Comparison of ENCODE assay signal across 27 cellular contexts in genomic region chr13:75656590-75656989, GRCh38. TPM values are rescaled to one million over a fixed set of nuclear protein-coding genes. Genes with fewer than 3 reads are reported as not detected.
DNase-seq lines count a peak whose midpoint lies in the region; ATAC-seq, FAIRE-seq and TF ChIP-seq lines count a peak whose summit lies in the region.
"Had no signal": no experiment of that assay in that cellular context is flagged by ENCODE, and none has a peak within 500 bp of the region (broad histone marks: within the 10 kb centered on the region; RNA-seq: fewer than 3 reads in every experiment).

No MANE protein-coding gene starts in this region.

- H3K4me1 ChIP-seq in osteoblast (ENCODE audit: insufficient read depth, low read length), result peaks cover 73% of the 10 kb centered on the region
- H3K4me1 ChIP-seq: upper lobe of left lung had no signal

- H3K27me3 ChIP-seq in bronchial epithelial cell (ENCODE audit: control insufficient read depth, insufficient read depth, low read length) (no peaks in the 10 kb centered on the region), osteoblast (ENCODE audit: insufficient read depth, low read length) (no peaks in the 10 kb centered on the region)
- H3K27me3 ChIP-seq: BLaER1 treated with 17β-estradiol and CSF1 and Interleukin-3, amounts not matched to agents 10 nM and 100 nM; upper lobe of left lung had no signal

- peaks cover 98% of the 10 kb centered on the region for H3K79me2 ChIP-seq in osteoblast (ENCODE audit: insufficient read depth, low read length)

- no peak overlapping the region for H2AFZ ChIP-seq in osteoblast (ENCODE audit: low read length)

- H4K20me1 ChIP-seq in osteoblast (ENCODE audit: insufficient read depth, low read length), result peaks cover 82% of the 10 kb centered on the region
- H4K20me1 ChIP-seq: BLaER1 treated with 17β-estradiol and CSF1 and Interleukin-3, amounts not matched to agents 10 nM and 100 nM had no signal

- peak overlapping the region; percentile 53 for H3K4me2 ChIP-seq in osteoblast (ENCODE audit: insufficient read depth, low read length)
- H3K4me2 ChIP-seq: BLaER1 treated with 17β-estradiol and CSF1 and Interleukin-3, amounts not matched to agents 10 nM and 100 nM had no signal

- no peak for ATAC-seq in HG02870 (IDR thresholded peaks at IDR 0.05; ENCODE audit: unreplicated experiment)
- ATAC-seq: stimulated activated memory B cell treated with anti-CD40 and anti-IgM and Interleukin-4, amounts not matched to agents 10 μg/mL and 1 μg/mL and 100 μg/mL, for 72 hours had no signal

- DNase-seq in AG20443 (ENCODE audit: low spot score) (peak; percentile 30), LHCN-M2 (ENCODE audit: low read depth) (peak; percentile 81), bronchial epithelial cell (ENCODE audit: low read depth) (peak; percentile 25), osteoblast (ENCODE audit: insufficient read length, low spot score, missing footprints) (peak; percentile 67), mucosa of gallbladder (ENCODE audit: low spot score) (no peak), NCI-H2196 treated with DMSO at 0.1 percent for 48 hours (lab: John Stamatoyannopoulos, UW; ENCODE audit: unreplicated experiment) (no peak)
- DNase-seq in stimulated activated CD4-positive, alpha-beta T cell treated with anti-CD3 and anti-CD28 coated beads, Interleukin-2, amount 100 ng/mL, for 48 hours, result no peak
- DNase-seq: activated CD8-positive, alpha-beta memory T cell treated with anti-CD3 and anti-CD28 coated beads for 24 hours; activated gamma-delta T cell; activated T-cell treated with anti-CD3 and anti-CD28 coated beads, Interleukin-2, amount 50 U/mL, for 1 hour; DMS53; foreskin melanocyte; MM.1S; NCI-H1436; NCI-H2081 treated with DMSO at 0.1 percent for 48 hours; NCI-H446 treated with DMSO at 0.1 percent for 48 hours; NCI-H82; right cardiac atrium; stimulated activated CD4-positive, alpha-beta T cell treated with anti-CD3 and anti-CD28 coated beads, Interleukin-4, amount 100 ng/mL, for 4 hours; T-helper 2 cell; upper lobe of left lung had no signal

- H3K36me3 ChIP-seq in bronchial epithelial cell (ENCODE audit: control insufficient read depth, insufficient read depth, low read length) (no peaks in the 10 kb centered on the region), osteoblast (ENCODE audit: insufficient read depth, low read length) (peaks cover 80% of the 10 kb centered on the region)
- H3K36me3 ChIP-seq: BLaER1 treated with 17β-estradiol and CSF1 and Interleukin-3, amounts not matched to agents 10 nM and 100 nM; upper lobe of left lung had no signal

- H3K27ac ChIP-seq in osteoblast (ENCODE audit: low read depth, low read length), result peak overlapping the region; percentile 83
- H3K27ac ChIP-seq: BLaER1 treated with 17β-estradiol and CSF1 and Interleukin-3, amounts not matched to agents 10 nM and 100 nM; epithelial cell of prostate; upper lobe of left lung had no signal

- H3K4me3 ChIP-seq in bronchial epithelial cell (ENCODE audit: low read depth, low read length) (no peak overlapping the region), osteoblast (ENCODE audit: insufficient read depth, low read length) (peak overlapping the region; percentile 3)
- H3K4me3 ChIP-seq: BLaER1 treated with 17β-estradiol and CSF1 and Interleukin-3, amounts not matched to agents 10 nM and 100 nM; lung; upper lobe of left lung had no signal

- no peaks in the 10 kb centered on the region for H3K9me3 ChIP-seq in osteoblast (ENCODE audit: low read depth, low read length)
- H3K9me3 ChIP-seq: upper lobe of left lung had no signal

- peak; percentile 28 for FAIRE-seq in bronchial epithelial cell (lab: Jason Lieb, UNC)
- FAIRE-seq: GM18507 had no signal

- no peak for TF ChIP-seq CTCF in bronchial epithelial cell (IDR thresholded peaks at IDR 0.05; ENCODE audit: insufficient read depth, low read length, severe bottlenecking)
- no peak for TF ChIP-seq CTCF in osteoblast (IDR thresholded peaks at IDR 0.05; ENCODE audit: extremely low read depth, low read depth, low read length)

RNA-seq across cellular contexts. Expression of gene LMO7, which starts 20.5 kb away (rescaled TPM):
- total RNA-seq in LHCN-M2 (2014; rRNA removed), result 298 and 395 TPM in 2 replicates
- 412 TPM for polyA plus RNA-seq in LHCN-M2 (2012)
- 150 and 319 TPM in 2 replicates for total RNA-seq in bronchial epithelial cell
- total RNA-seq in osteoblast, result 465 and 536 TPM in 2 replicates
- 124 TPM for total RNA-seq in mucosa of gallbladder

Comparison
In these comparisons a context has a peak if more than half of its experiments do, and no peak if none do; other contexts are left out.
1. DNase-seq: peak in AG20443 (single experiment), LHCN-M2 (single experiment), bronchial epithelial cell (single experiment) and osteoblast (single experiment); none in mucosa of gallbladder (single experiment), stimulated activated CD4-positive, alpha-beta T cell treated with anti-CD3 and anti-CD28 coated beads, Interleukin-2, amount 100 ng/mL, for 48 hours (0 of 2) and NCI-H2196 treated with DMSO at 0.1 percent for 48 hours (single experiment).